In genomic region chr19:49872245-49873148, GRCh38 we compare ENCODE assay signal across 17 cellular contexts. TPM values are rescaled to one million over a fixed set of nuclear protein-coding genes. Genes with fewer than 3 reads are reported as not detected.
DNase-seq lines count a peak whose midpoint lies in the region; TF ChIP-seq lines count a peak whose summit lies in the region.
"Had no signal": no experiment of that assay in that cellular context is flagged by ENCODE, and none has a peak within 500 bp of the region (broad histone marks: within the 10 kb centered on the region; RNA-seq: fewer than 3 reads in every experiment).

No MANE protein-coding gene starts in this region.

- H4K8ac ChIP-seq in neuronal stem cell (ENCODE audit: low read depth, low read length) = no peak overlapping the region
- H4K8ac ChIP-seq in trophoblast cell (ENCODE audit: low read depth, low read length) = no peak overlapping the region

- CTCF ChIA-PET in activated CD4-positive, alpha-beta memory T cell treated with anti-CD3 and anti-CD28 coated beads, Interleukin-2, amount 10 ng/mL, durations not matched to agents 7 days and 5 days (lab: Charles Lee) = no interaction called here

- no CpG with 5 or more reads among the region's 29 CpGs for WGBS in neuronal stem cell (ENCODE audit: extremely low coverage in 2 of 2, insufficient read length in 2 of 2, insufficient replicate concordance in 1 of 2), 2 donors
- 89 to 91% methylated on average over 29 of the region's 29 CpGs for WGBS in sigmoid colon, 2 donors
- no CpG with 5 or more reads among the region's 29 CpGs for WGBS in trophoblast cell (ENCODE audit: extremely low coverage, insufficient coverage, insufficient read length)

- H3K27me3 ChIP-seq in neuronal stem cell (ENCODE audit: control insufficient read depth in 3 of 3, insufficient read depth in 3 of 3, low read depth in 1 of 3, low read length in 3 of 3) (no peaks in the 10 kb centered on the region), sigmoid colon (no peaks in the 10 kb centered on the region), trophoblast cell (ENCODE audit: insufficient read depth, low read length) (no peaks in the 10 kb centered on the region)
- H3K27me3 ChIP-seq: brain microvascular endothelial cell, foreskin keratinocyte had no signal

- H3K4me2 ChIP-seq in neuronal stem cell (ENCODE audit: insufficient read depth, low read length, poor library complexity, severe bottlenecking) = no peak overlapping the region
- no peak overlapping the region for H3K4me2 ChIP-seq in trophoblast cell (ENCODE audit: low read length)

- peaks cover 22% of the 10 kb centered on the region for H3K79me2 ChIP-seq in trophoblast cell (ENCODE audit: control insufficient read depth, insufficient read depth, low read length, poor library complexity)

- H3K23ac ChIP-seq in neuronal stem cell (ENCODE audit: low read depth, low read length, poor library complexity) = no peak overlapping the region
- H3K23ac ChIP-seq in trophoblast cell (ENCODE audit: low read length) = no peak overlapping the region

- H3K14ac ChIP-seq in neuronal stem cell (ENCODE audit: low read length) (no peak overlapping the region), trophoblast cell (ENCODE audit: low read length) (no peak overlapping the region)

- H3K4me3 ChIP-seq in neuronal stem cell (ENCODE audit: low read length in 2 of 2) (no peak overlapping the region), sigmoid colon (no peak overlapping the region), trophoblast cell (ENCODE audit: low read depth, low read length) (no peak overlapping the region)

- H3K9me3 ChIP-seq in neuronal stem cell (replicated peaks in 1 of 2; ENCODE audit: control insufficient read depth in 2 of 2, insufficient read depth in 1 of 2, low read depth in 1 of 2, low read length in 2 of 2) (no peaks in the 10 kb centered on the region), sigmoid colon (no peaks in the 10 kb centered on the region), trophoblast cell (ENCODE audit: insufficient read depth, low read depth, low read length) (no peaks in the 10 kb centered on the region)

- H3K27ac ChIP-seq in neuronal stem cell (replicated peaks; ENCODE audit: low read length) (no peak overlapping the region), sigmoid colon (no peak overlapping the region), trophoblast cell (ENCODE audit: low read depth, low read length) (no peak overlapping the region)
- H3K27ac ChIP-seq: brain microvascular endothelial cell, foreskin keratinocyte, parathyroid adenoma had no signal

- no peak overlapping the region for H2AFZ ChIP-seq in neuronal stem cell (ENCODE audit: low read length)
- H2AFZ ChIP-seq in trophoblast cell (ENCODE audit: insufficient read depth, low read length, poor library complexity) = no peak overlapping the region
- H2AFZ ChIP-seq: parathyroid adenoma had no signal

- no peak for TF ChIP-seq EP300 in sigmoid colon (IDR thresholded peaks at IDR 0.05)

- H3K18ac ChIP-seq in neuronal stem cell (ENCODE audit: low read length) = no peak overlapping the region
- no peak overlapping the region for H3K18ac ChIP-seq in trophoblast cell (ENCODE audit: low read length)

- H3K36me3 ChIP-seq in neuronal stem cell (replicated peaks in 1 of 2; ENCODE audit: control insufficient read depth in 2 of 2, insufficient read depth in 2 of 2, low read length in 2 of 2) = peaks cover 2 to 9% of the 10 kb centered on the region in 2 donors
- H3K36me3 ChIP-seq in sigmoid colon = peaks cover 0 to 24% (median 5%) of the 10 kb centered on the region in 4 donors
- peaks cover 32% of the 10 kb centered on the region in 2 experiments for H3K36me3 ChIP-seq in trophoblast cell (ENCODE audit: control insufficient read depth in 1 of 2, insufficient read depth in 2 of 2, low read length in 2 of 2)

- H2BK12ac ChIP-seq in neuronal stem cell (ENCODE audit: low read length) (no peak overlapping the region), trophoblast cell (ENCODE audit: low read length) (no peak overlapping the region)

- H3K4me1 ChIP-seq in neuronal stem cell (ENCODE audit: control insufficient read depth in 2 of 2, insufficient read depth in 1 of 2, low read depth in 1 of 2, low read length in 2 of 2) (peaks cover 13 to 16% of the 10 kb centered on the region in 2 donors), sigmoid colon (peaks cover 0 to 44% (median 42%) of the 10 kb centered on the region in 4 donors), trophoblast cell (ENCODE audit: control insufficient read depth in 1 of 2, insufficient read depth in 2 of 2, low read length in 2 of 2) (peaks cover 16 to 19% of the 10 kb centered on the region in 2 experiments)
- H3K4me1 ChIP-seq: foreskin keratinocyte had no signal

- H2AK5ac ChIP-seq in neuronal stem cell (ENCODE audit: low read depth, low read length) (no peak overlapping the region), trophoblast cell (ENCODE audit: low read length) (no peak overlapping the region)

- H2BK120ac ChIP-seq in neuronal stem cell (ENCODE audit: low read depth, low read length) (peak overlapping the region; percentile 39), trophoblast cell (ENCODE audit: insufficient read depth, low read length, poor library complexity) (no peak overlapping the region)

- H3K27ac Mint-ChIP-seq in T-helper 1 cell treated with Interleukin-12 subunit alpha and Interleukin-12 subunit beta and Interleukin-4 antibody, amounts not matched to agents 30 μg/mL and 1 μg/mL, for 36 hours = peak overlapping the region; percentile 78
- peak overlapping the region; percentile 73 for H3K27ac Mint-ChIP-seq in activated CD4-positive, alpha-beta memory T cell treated with anti-CD3 and anti-CD28 coated beads, Interleukin-2, amount 10 ng/mL, durations not matched to agents 7 days and 5 days

- TF ChIP-seq CTCF in sigmoid colon (IDR thresholded peaks at IDR 0.05) = no peak

- no peak for TF ChIP-seq POLR2A in sigmoid colon (IDR thresholded peaks at IDR 0.05)

- no peak overlapping the region for H2BK5ac ChIP-seq in neuronal stem cell (ENCODE audit: low read length)
- H2BK5ac ChIP-seq in trophoblast cell (ENCODE audit: low read depth, low read length, poor library complexity) = no peak overlapping the region

- no peak overlapping the region for H4K12ac ChIP-seq in trophoblast cell (ENCODE audit: low read depth, low read length)

- no peak overlapping the region for H3K4ac ChIP-seq in neuronal stem cell (ENCODE audit: low read length)
- H3K4ac ChIP-seq in trophoblast cell (ENCODE audit: low read depth, low read length) = no peak overlapping the region

- H2BK15ac ChIP-seq in neuronal stem cell (ENCODE audit: low read length) = no peak overlapping the region

- DNase-seq in T-helper 1 cell = no peak
- DNase-seq in activated CD4-positive, alpha-beta memory T cell treated with anti-CD3 and anti-CD28 coated beads, Interleukin-2, amount 10 ng/mL, durations not matched to agents 7 days and 5 days = no peak
- DNase-seq in neuronal stem cell (ENCODE audit: low spot score) = no peak
- DNase-seq in sigmoid colon = no peak
- DNase-seq in trophoblast cell = no peak
- DNase-seq: activated CD4-positive, alpha-beta T cell treated with anti-CD3 and anti-CD28 coated beads, Interleukin-2, amount 50 U/mL, for 1 hour; activated gamma-delta T cell treated with Interleukin-2 at 50 U/mL for 16 hours; brain microvascular endothelial cell; COR-L47; effector CD8-positive, alpha-beta T cell; foreskin keratinocyte; GOT3; NCI-H1417; NCI-H2227 treated with DMSO at 0.1 percent for 48 hours; stimulated activated CD4-positive, alpha-beta T cell treated with anti-CD3 and anti-CD28 coated beads, Interleukin-15, amount 100 ng/mL, for 24 hours had no signal

- intact Hi-C loops in sigmoid colon (cut with DNase I) = no loop called here

- no peaks in the 10 kb centered on the region for H3K27me3 Mint-ChIP-seq in T-helper 1 cell treated with Interleukin-12 subunit alpha and Interleukin-12 subunit beta and Interleukin-4 antibody, amounts not matched to agents 30 μg/mL and 1 μg/mL, for 36 hours (ENCODE audit: low read depth)
- H3K27me3 Mint-ChIP-seq in activated CD4-positive, alpha-beta memory T cell treated with anti-CD3 and anti-CD28 coated beads, Interleukin-2, amount 10 ng/mL, durations not matched to agents 7 days and 5 days = no peaks in the 10 kb centered on the region

- H3K36me3 Mint-ChIP-seq in T-helper 1 cell treated with Interleukin-12 subunit alpha and Interleukin-12 subunit beta and Interleukin-4 antibody, amounts not matched to agents 30 μg/mL and 1 μg/mL, for 36 hours (ENCODE audit: low read depth) = peaks cover 4% of the 10 kb centered on the region
- H3K36me3 Mint-ChIP-seq in activated CD4-positive, alpha-beta memory T cell treated with anti-CD3 and anti-CD28 coated beads, Interleukin-2, amount 10 ng/mL, durations not matched to agents 7 days and 5 days (ENCODE audit: low read depth) = peaks cover 7% of the 10 kb centered on the region

- no peak overlapping the region for H4K91ac ChIP-seq in neuronal stem cell (ENCODE audit: low read depth, low read length, poor library complexity)
- no peak overlapping the region for H4K91ac ChIP-seq in trophoblast cell (ENCODE audit: low read depth, low read length)

- H3K79me1 ChIP-seq in neuronal stem cell (ENCODE audit: low read depth, low read length) (peaks cover 10% of the 10 kb centered on the region), trophoblast cell (ENCODE audit: low read length) (peaks cover 27% of the 10 kb centered on the region)

- peaks cover 28% of the 10 kb centered on the region for H3K4me1 Mint-ChIP-seq in T-helper 1 cell treated with Interleukin-12 subunit alpha and Interleukin-12 subunit beta and Interleukin-4 antibody, amounts not matched to agents 30 μg/mL and 1 μg/mL, for 36 hours (ENCODE audit: low read depth)
- peaks cover 34% of the 10 kb centered on the region for H3K4me1 Mint-ChIP-seq in activated CD4-positive, alpha-beta memory T cell treated with anti-CD3 and anti-CD28 coated beads, Interleukin-2, amount 10 ng/mL, durations not matched to agents 7 days and 5 days

- H3K9me3 Mint-ChIP-seq in T-helper 1 cell treated with Interleukin-12 subunit alpha and Interleukin-12 subunit beta and Interleukin-4 antibody, amounts not matched to agents 30 μg/mL and 1 μg/mL, for 36 hours = no peaks in the 10 kb centered on the region
- no peaks in the 10 kb centered on the region for H3K9me3 Mint-ChIP-seq in activated CD4-positive, alpha-beta memory T cell treated with anti-CD3 and anti-CD28 coated beads, Interleukin-2, amount 10 ng/mL, durations not matched to agents 7 days and 5 days

- POLR2A ChIA-PET in activated CD4-positive, alpha-beta memory T cell treated with anti-CD3 and anti-CD28 coated beads, Interleukin-2, amount 10 ng/mL, durations not matched to agents 7 days and 5 days (lab: Charles Lee) = no interaction called here

- no peak overlapping the region for H3K4me3 Mint-ChIP-seq in T-helper 1 cell treated with Interleukin-12 subunit alpha and Interleukin-12 subunit beta and Interleukin-4 antibody, amounts not matched to agents 30 μg/mL and 1 μg/mL, for 36 hours
- H3K4me3 Mint-ChIP-seq in activated CD4-positive, alpha-beta memory T cell treated with anti-CD3 and anti-CD28 coated beads, Interleukin-2, amount 10 ng/mL, durations not matched to agents 7 days and 5 days = no peak overlapping the region

- H3K9ac ChIP-seq in neuronal stem cell (ENCODE audit: low read depth, low read length, poor library complexity) (no peak overlapping the region), trophoblast cell (ENCODE audit: low read length) (no peak overlapping the region)
- H3K9ac ChIP-seq: parathyroid adenoma had no signal

RNA-seq across cellular contexts. Expression of gene AKT1S1, which starts 4.7 kb away (rescaled TPM):
- total RNA-seq in activated CD4-positive, alpha-beta memory T cell treated with anti-CD3 and anti-CD28 coated beads, Interleukin-2, amount 10 ng/mL, durations not matched to agents 7 days and 5 days = 10 to 100 TPM; 20.2 to 23.0 TPM
- 45.3 TPM for polyA plus RNA-seq in neuronal stem cell (2013, experiment 1 of 2)
- 42.9 TPM for polyA plus RNA-seq in neuronal stem cell (2013, experiment 2 of 2)
- 10 to 100 TPM; 13.6 to 16.1 (median 14.6) TPM for total RNA-seq in sigmoid colon
- 10 to 100 TPM; 30.3 to 55.9 (median 33.6) TPM for polyA plus RNA-seq in sigmoid colon
- 142 and 143 TPM in 2 replicates for polyA plus RNA-seq in trophoblast cell (2013)

RNA-seq across cellular contexts. Expression of gene TBC1D17, which starts 5.0 kb away (rescaled TPM):
- 10 to 100 TPM; 42.3 to 47.6 TPM for total RNA-seq in activated CD4-positive, alpha-beta memory T cell treated with anti-CD3 and anti-CD28 coated beads, Interleukin-2, amount 10 ng/mL, durations not matched to agents 7 days and 5 days
- 29.5 TPM for polyA plus RNA-seq in neuronal stem cell (2013, experiment 1 of 2)
- 29.9 TPM for polyA plus RNA-seq in neuronal stem cell (2013, experiment 2 of 2)
- 10 to 100 TPM; 25.0 to 41.0 (median 26.6) TPM for total RNA-seq in sigmoid colon
- 10 to 100 TPM; 13.4 to 29.5 (median 22.8) TPM for polyA plus RNA-seq in sigmoid colon
- 38.8 and 40.1 TPM in 2 replicates for polyA plus RNA-seq in trophoblast cell (2013)

RNA-seq across cellular contexts. Expression of gene PNKP, which starts 5.1 kb away (rescaled TPM):
- total RNA-seq in activated CD4-positive, alpha-beta memory T cell treated with anti-CD3 and anti-CD28 coated beads, Interleukin-2, amount 10 ng/mL, durations not matched to agents 7 days and 5 days = 100 to 1,000 TPM; 121 to 129 TPM
- 56.3 TPM for polyA plus RNA-seq in neuronal stem cell (2013, experiment 1 of 2)
- polyA plus RNA-seq in neuronal stem cell (2013, experiment 2 of 2) = 62.9 TPM
- total RNA-seq in sigmoid colon = 10 to 100 TPM; 28.2 to 44.0 (median 33.9) TPM
- 10 to 100 TPM; 27.0 to 88.8 (median 34.0) TPM for polyA plus RNA-seq in sigmoid colon
- 43.8 and 44.8 TPM in 2 replicates for polyA plus RNA-seq in trophoblast cell (2013)

RNA-seq across cellular contexts. Expression of gene PTOV1, which starts 21.5 kb away (rescaled TPM):
- 10 to 100 TPM; 69.3 to 71.7 TPM for total RNA-seq in activated CD4-positive, alpha-beta memory T cell treated with anti-CD3 and anti-CD28 coated beads, Interleukin-2, amount 10 ng/mL, durations not matched to agents 7 days and 5 days
- polyA plus RNA-seq in neuronal stem cell (2013, experiment 1 of 2) = 316 TPM
- 321 TPM for polyA plus RNA-seq in neuronal stem cell (2013, experiment 2 of 2)
- 100 to 1,000 TPM in 1 of 4 donors, 10 to 100 TPM in 3; 52.2 to 105 (median 68.1) TPM for total RNA-seq in sigmoid colon
- 10 to 100 TPM; 54.8 to 79.7 (median 62.5) TPM for polyA plus RNA-seq in sigmoid colon
- 233 and 241 TPM in 2 replicates for polyA plus RNA-seq in trophoblast cell (2013)

RNA-seq across cellular contexts. Expression of gene IL4I1, which starts 24.2 kb away (rescaled TPM):
- total RNA-seq in activated CD4-positive, alpha-beta memory T cell treated with anti-CD3 and anti-CD28 coated beads, Interleukin-2, amount 10 ng/mL, durations not matched to agents 7 days and 5 days = 10 to 100 TPM; 25.7 to 26.4 TPM
- 0.28 TPM for polyA plus RNA-seq in neuronal stem cell (2013, experiment 1 of 2)
- polyA plus RNA-seq in neuronal stem cell (2013, experiment 2 of 2) = 0.26 TPM
- total RNA-seq in sigmoid colon = under 1 TPM; 0.28 to 0.66 (median 0.38) TPM
- polyA plus RNA-seq in sigmoid colon = 1 to 10 TPM; 1.8 to 6.8 (median 3.5) TPM
- polyA plus RNA-seq in trophoblast cell (2013) = 0.30 and 0.33 TPM in 2 replicates
